In the genomic region with DNA sequence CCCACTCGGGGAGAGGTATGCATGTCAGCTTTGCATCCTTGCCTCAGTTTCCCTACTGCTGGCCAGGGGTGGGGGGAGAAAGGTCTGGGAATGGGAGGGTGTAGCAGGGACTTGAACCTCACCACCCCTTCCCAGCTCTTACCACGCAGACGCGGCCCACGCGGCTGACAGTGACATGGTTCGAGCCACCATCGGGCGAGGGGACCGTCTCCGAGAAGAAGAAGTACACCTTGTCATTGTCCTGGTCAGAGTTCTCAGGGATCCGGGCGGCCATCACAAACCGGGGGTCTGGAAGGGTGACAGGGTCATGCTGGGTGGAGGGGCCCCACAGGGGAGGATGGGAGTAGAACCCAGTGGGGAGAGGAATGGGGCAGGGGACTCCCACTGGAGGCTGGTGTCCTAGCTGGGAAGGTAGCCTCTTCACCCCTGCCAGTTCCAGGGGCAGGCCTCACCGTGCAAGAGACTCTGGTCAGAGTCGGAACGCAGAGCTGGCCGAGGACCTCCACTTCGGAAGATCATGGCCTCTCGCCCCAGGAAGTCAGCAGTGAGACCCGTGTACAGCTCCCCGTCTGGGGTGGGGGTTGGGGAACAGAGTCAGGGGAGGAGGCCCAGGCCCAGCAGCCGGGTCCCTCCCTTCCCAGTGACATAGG, we compare ENCODE assay signal across 20 cellular contexts. TPM values are rescaled to one million over a fixed set of nuclear protein-coding genes. Genes with fewer than 3 reads are reported as not detected.
DNase-seq lines count a peak whose midpoint lies in the region; ATAC-seq and TF ChIP-seq lines count a peak whose summit lies in the region.
"Had no signal": no experiment of that assay in that cellular context is flagged by ENCODE, and none has a peak within 500 bp of the region (broad histone marks: within the 10 kb centered on the region; RNA-seq: fewer than 3 reads in every experiment).

No MANE protein-coding gene starts in this region.

- H3K27ac ChIP-seq in endodermal cell (ENCODE audit: low read depth, low read length) (no peak overlapping the region), spleen (no peak overlapping the region)

- no peaks in the 10 kb centered on the region for H3K36me3 Mint-ChIP-seq in activated naive CD8-positive, alpha-beta T cell treated with anti-CD3 and anti-CD28 coated beads, Interleukin-2, amount 10 ng/mL, durations not matched to agents 7 days and 5 days
- H3K36me3 Mint-ChIP-seq in activated naive CD8-positive, alpha-beta T cell treated with anti-CD3 and anti-CD28 coated beads for 36 hours, result no peaks in the 10 kb centered on the region
- no peaks in the 10 kb centered on the region for H3K36me3 Mint-ChIP-seq in endodermal cell (ENCODE audit: low read depth)
- H3K36me3 Mint-ChIP-seq: CD14-positive monocyte had no signal

- H3K4me3 ChIP-seq in H7 (ENCODE audit: insufficient read depth, low read depth, low read length) (no peak overlapping the region), endodermal cell (ENCODE audit: low read length) (no peak overlapping the region), spleen (no peak overlapping the region)

- TF ChIP-seq CTCF in endodermal cell (conservative IDR thresholded peaks at IDR 0.05), result no peak
- no peak for TF ChIP-seq CTCF in spleen (IDR thresholded peaks at IDR 0.05 in 8 of 11, conservative IDR thresholded peaks at IDR 0.05 in 3 of 11)

- ATAC-seq in activated naive CD8-positive, alpha-beta T cell treated with anti-CD3 and anti-CD28 coated beads, Interleukin-2, amount 10 ng/mL, durations not matched to agents 7 days and 5 days (ENCODE audit: low read depth), result no peak

- no peak overlapping the region for H3K9ac ChIP-seq in endodermal cell (ENCODE audit: extremely low read depth, low read length, poor library complexity, severe bottlenecking)

- H3K4me1 ChIP-seq in endodermal cell (ENCODE audit: control insufficient read depth, insufficient read depth, low read length), result no peaks in the 10 kb centered on the region
- peaks cover 0 to 37% (median 14%) of the 10 kb centered on the region in 6 donors for H3K4me1 ChIP-seq in spleen
- H3K4me1 ChIP-seq: BE2C had no signal

- H3K27ac Mint-ChIP-seq in activated naive CD8-positive, alpha-beta T cell treated with anti-CD3 and anti-CD28 coated beads, Interleukin-2, amount 10 ng/mL, durations not matched to agents 7 days and 5 days, result no peak overlapping the region
- H3K27ac Mint-ChIP-seq in activated naive CD8-positive, alpha-beta T cell treated with anti-CD3 and anti-CD28 coated beads for 36 hours, result no peak overlapping the region
- no peak overlapping the region for H3K27ac Mint-ChIP-seq in endodermal cell
- H3K27ac Mint-ChIP-seq: CD14-positive monocyte had no signal

- H3K4me1 Mint-ChIP-seq in activated naive CD8-positive, alpha-beta T cell treated with anti-CD3 and anti-CD28 coated beads, Interleukin-2, amount 10 ng/mL, durations not matched to agents 7 days and 5 days, result peaks cover 2% of the 10 kb centered on the region
- peaks cover 2% of the 10 kb centered on the region for H3K4me1 Mint-ChIP-seq in activated naive CD8-positive, alpha-beta T cell treated with anti-CD3 and anti-CD28 coated beads for 36 hours
- H3K4me1 Mint-ChIP-seq in endodermal cell, result peaks cover 2% of the 10 kb centered on the region

- H3K27me3 ChIP-seq in H7 (ENCODE audit: control insufficient read depth, insufficient read depth, low read length) (no peaks in the 10 kb centered on the region), endodermal cell (ENCODE audit: control insufficient read depth, insufficient read depth, low read length, poor library complexity, severe bottlenecking) (no peaks in the 10 kb centered on the region), spleen (replicated peaks in 1 of 7) (no peaks in the 10 kb centered on the region)
- H3K27me3 ChIP-seq: BE2C had no signal

- TF ChIP-seq POLR2A in spleen (IDR thresholded peaks at IDR 0.05), result no peak

- 95 to 96% methylated on average over 10 to 23 of the region's 23 CpGs for WGBS in endodermal cell (ENCODE audit: insufficient coverage in 1 of 2, insufficient read length in 1 of 2), 2 experiments
- 91 to 95% (median 93%) methylated on average over 21 to 23 of the region's 23 CpGs for WGBS in spleen, 5 donors

- POLR2A ChIA-PET in activated naive CD8-positive, alpha-beta T cell treated with anti-CD3 and anti-CD28 coated beads, Interleukin-2, amount 10 ng/mL, durations not matched to agents 7 days and 5 days (lab: Charles Lee), result interaction anchor here (0.6 kb wide), 1 partner anchor 29 kb away, joined by 3 read pairs; no protein-coding TSS in a partner anchor

- H3K36me3 ChIP-seq in H7 (replicated peaks; ENCODE audit: control insufficient read depth, insufficient read depth, low read length), result no peaks in the 10 kb centered on the region
- H3K36me3 ChIP-seq in endodermal cell (ENCODE audit: control insufficient read depth, insufficient read depth, low read length), result no peaks in the 10 kb centered on the region
- H3K36me3 ChIP-seq in spleen, result no peaks in the 10 kb centered on the region
- H3K36me3 ChIP-seq: BE2C had no signal

- H3K27me3 Mint-ChIP-seq in activated naive CD8-positive, alpha-beta T cell treated with anti-CD3 and anti-CD28 coated beads, Interleukin-2, amount 10 ng/mL, durations not matched to agents 7 days and 5 days, result no peaks in the 10 kb centered on the region
- H3K27me3 Mint-ChIP-seq in activated naive CD8-positive, alpha-beta T cell treated with anti-CD3 and anti-CD28 coated beads for 36 hours, result no peaks in the 10 kb centered on the region
- H3K27me3 Mint-ChIP-seq in endodermal cell (ENCODE audit: insufficient read depth), result no peaks in the 10 kb centered on the region

- intact Hi-C loops in spleen (cut with DNase I; ENCODE audit: low total_unique reads), result no loop called here

- no peak overlapping the region for H3K4me3 Mint-ChIP-seq in activated naive CD8-positive, alpha-beta T cell treated with anti-CD3 and anti-CD28 coated beads, Interleukin-2, amount 10 ng/mL, durations not matched to agents 7 days and 5 days
- H3K4me3 Mint-ChIP-seq in activated naive CD8-positive, alpha-beta T cell treated with anti-CD3 and anti-CD28 coated beads for 36 hours, result no peak overlapping the region
- no peak overlapping the region for H3K4me3 Mint-ChIP-seq in endodermal cell
- H3K4me3 Mint-ChIP-seq: CD14-positive monocyte had no signal

- DNase-seq in activated naive CD8-positive, alpha-beta T cell treated with anti-CD3 and anti-CD28 coated beads, Interleukin-2, amount 10 ng/mL, durations not matched to agents 7 days and 5 days, result peak; percentile 22
- no peak for DNase-seq in activated naive CD8-positive, alpha-beta T cell treated with anti-CD3 and anti-CD28 coated beads for 36 hours
- DNase-seq in H7 (peak; percentile 50), endodermal cell (peak; percentile 41), spleen (peak; percentile 59), GOT3 (lab: John Stamatoyannopoulos, UW) (no peak), hypothalamus (lab: John Stamatoyannopoulos, UW) (no peak), NCI-H69 (lab: John Stamatoyannopoulos, UW) (no peak)
- DNase-seq: ACHN, BE2C, Calu3, DMS79 treated with DMSO at 0.1 percent for 48 hours, GF-D8, KBM-7, NCI-H2029, NCI-H526 treated with DMSO at 0.1 percent for 48 hours, RPMI8226, SHP77 had no signal

- no peaks in the 10 kb centered on the region for H3K9me3 Mint-ChIP-seq in activated naive CD8-positive, alpha-beta T cell treated with anti-CD3 and anti-CD28 coated beads, Interleukin-2, amount 10 ng/mL, durations not matched to agents 7 days and 5 days
- no peaks in the 10 kb centered on the region for H3K9me3 Mint-ChIP-seq in activated naive CD8-positive, alpha-beta T cell treated with anti-CD3 and anti-CD28 coated beads for 36 hours
- no peaks in the 10 kb centered on the region for H3K9me3 Mint-ChIP-seq in endodermal cell
- H3K9me3 Mint-ChIP-seq: CD14-positive monocyte had no signal

- H3K9me3 ChIP-seq in endodermal cell (ENCODE audit: control insufficient read depth, low read length) (no peaks in the 10 kb centered on the region), spleen (no peaks in the 10 kb centered on the region)
- H3K9me3 ChIP-seq: BE2C had no signal

RNA-seq across cellular contexts. Expression of a gene that starts 3.7 kb away (rescaled TPM):
- under 1 TPM; 0.06 to 0.09 TPM for total RNA-seq in activated naive CD8-positive, alpha-beta T cell treated with anti-CD3 and anti-CD28 coated beads, Interleukin-2, amount 10 ng/mL, durations not matched to agents 7 days and 5 days
- under 1 TPM in 1 of 2 experiments, not detected in 1; 0.19 TPM for total RNA-seq in activated naive CD8-positive, alpha-beta T cell treated with anti-CD3 and anti-CD28 coated beads for 36 hours
- total RNA-seq in H7 (2014; rRNA removed; shearing (Covaris generic)), result 1.1 and 2.2 TPM in 2 replicates
- total RNA-seq in endodermal cell, result 1 to 10 TPM; 2.5 to 8.6 TPM
- polyA plus RNA-seq in endodermal cell (2013, experiment 1 of 2), result 1.9 TPM
- polyA plus RNA-seq in endodermal cell (2013, experiment 2 of 2), result 1.5 TPM
- total RNA-seq in spleen, result 10 to 100 TPM in 5 of 7 donors, 1 to 10 TPM in 2; 7.9 to 20.2 (median 10.8) TPM
- 1 to 10 TPM; 1.0 to 7.8 (median 3.5) TPM for polyA plus RNA-seq in spleen
- total RNA-seq: LHCN-M2 had no signal
- polyA plus RNA-seq: CD14-positive monocyte had no signal

RNA-seq across cellular contexts. Expression of a gene that starts 12.6 kb away (rescaled TPM):
- total RNA-seq in activated naive CD8-positive, alpha-beta T cell treated with anti-CD3 and anti-CD28 coated beads, Interleukin-2, amount 10 ng/mL, durations not matched to agents 7 days and 5 days, result 1 to 10 TPM; 3.0 to 3.2 TPM
- total RNA-seq in activated naive CD8-positive, alpha-beta T cell treated with anti-CD3 and anti-CD28 coated beads for 36 hours, result 1 to 10 TPM; 2.9 to 4.2 TPM
- 4.2 and 7.2 TPM in 2 replicates for total RNA-seq in H7 (2014; rRNA removed; shearing (Covaris generic))
- total RNA-seq in endodermal cell, result 10 to 100 TPM; 44.8 to 64.6 TPM
- polyA plus RNA-seq in endodermal cell (2013, experiment 1 of 2), result 30.4 TPM
- polyA plus RNA-seq in endodermal cell (2013, experiment 2 of 2), result 36.1 TPM
- 1 to 10 TPM in 6 of 7 donors, under 1 TPM in 1; 0.74 to 2.2 (median 1.6) TPM for total RNA-seq in spleen
- polyA plus RNA-seq in spleen, result 1 to 10 TPM; 2.2 to 5.8 (median 4.4) TPM
- polyA plus RNA-seq: CD14-positive monocyte had no signal

RNA-seq across cellular contexts. Expression of a gene that starts 14.2 kb away (rescaled TPM):
- 100 to 1,000 TPM; 124 to 125 TPM for total RNA-seq in activated naive CD8-positive, alpha-beta T cell treated with anti-CD3 and anti-CD28 coated beads, Interleukin-2, amount 10 ng/mL, durations not matched to agents 7 days and 5 days
- 10 to 100 TPM; 55.0 to 57.3 TPM for total RNA-seq in activated naive CD8-positive, alpha-beta T cell treated with anti-CD3 and anti-CD28 coated beads for 36 hours
- 51.1 and 70.7 TPM in 2 replicates for total RNA-seq in H7 (2014; rRNA removed; shearing (Covaris generic))
- 100 to 1,000 TPM; 151 to 156 TPM for total RNA-seq in endodermal cell
- 124 TPM for polyA plus RNA-seq in endodermal cell (2013, experiment 1 of 2)
- polyA plus RNA-seq in endodermal cell (2013, experiment 2 of 2), result 99.4 TPM
- 10 to 100 TPM; 72.5 to 92.7 (median 86.2) TPM for total RNA-seq in spleen
- 10 to 100 TPM; 18.9 to 45.1 (median 41.7) TPM for polyA plus RNA-seq in spleen

RNA-seq across cellular contexts. Expression of a gene that starts 30.8 kb away (rescaled TPM):
- 10 to 100 TPM; 19.2 to 20.6 TPM for total RNA-seq in activated naive CD8-positive, alpha-beta T cell treated with anti-CD3 and anti-CD28 coated beads, Interleukin-2, amount 10 ng/mL, durations not matched to agents 7 days and 5 days
- 10 to 100 TPM; 15.4 to 16.6 TPM for total RNA-seq in activated naive CD8-positive, alpha-beta T cell treated with anti-CD3 and anti-CD28 coated beads for 36 hours
- 16.5 and 25.2 TPM in 2 replicates for total RNA-seq in H7 (2014; rRNA removed; shearing (Covaris generic))
- 10 to 100 TPM; 10.9 to 12.7 TPM for total RNA-seq in endodermal cell
- polyA plus RNA-seq in endodermal cell (2013, experiment 1 of 2), result 15.3 TPM
- polyA plus RNA-seq in endodermal cell (2013, experiment 2 of 2), result 17.0 TPM
- total RNA-seq in spleen, result 10 to 100 TPM in 1 of 7 donors, 1 to 10 TPM in 6; 4.4 to 14.2 (median 8.6) TPM
- 1 to 10 TPM; 4.6 to 7.3 (median 4.8) TPM for polyA plus RNA-seq in spleen

RNA-seq across cellular contexts. Expression of a gene that starts 31.4 kb away (rescaled TPM):
- total RNA-seq in activated naive CD8-positive, alpha-beta T cell treated with anti-CD3 and anti-CD28 coated beads, Interleukin-2, amount 10 ng/mL, durations not matched to agents 7 days and 5 days, result 100 to 1,000 TPM in 1 of 2 experiments, 10 to 100 TPM in 1; 96.8 to 103 TPM
- 100 to 1,000 TPM; 104 to 107 TPM for total RNA-seq in activated naive CD8-positive, alpha-beta T cell treated with anti-CD3 and anti-CD28 coated beads for 36 hours
- total RNA-seq in H7 (2014; rRNA removed; shearing (Covaris generic)), result 128 and 145 TPM in 2 replicates
- 100 to 1,000 TPM in 1 of 2 donors, 10 to 100 TPM in 1; 94.5 to 100 TPM for total RNA-seq in endodermal cell
- polyA plus RNA-seq in endodermal cell (2013, experiment 1 of 2), result 80.1 TPM
- polyA plus RNA-seq in endodermal cell (2013, experiment 2 of 2), result 71.0 TPM
- 10 to 100 TPM; 68.1 to 82.8 (median 72.8) TPM for total RNA-seq in spleen
- 10 to 100 TPM; 44.4 to 73.7 (median 72.8) TPM for polyA plus RNA-seq in spleen

Comparison
In these comparisons a context has a peak if more than half of its experiments do, and no peak if none do; other contexts are left out.
1. DNase-seq: peak in activated naive CD8-positive, alpha-beta T cell treated with anti-CD3 and anti-CD28 coated beads, Interleukin-2, amount 10 ng/mL, durations not matched to agents 7 days and 5 days (single experiment), H7 (single experiment), endodermal cell (single experiment) and spleen (single experiment); none in activated naive CD8-positive, alpha-beta T cell treated with anti-CD3 and anti-CD28 coated beads for 36 hours (single experiment), GOT3 (single experiment), hypothalamus (0 of 51) and NCI-H69 (single experiment).